Comparison of ENCODE assay signal across 2 cellular contexts in genomic region chr7:68103319-68103718, GRCh38.
TF ChIP-seq lines count a peak whose summit lies in the region.

No MANE protein-coding gene starts in this region.

TF ChIP-seq in HEK293, 187 proteins besides CTCF, POLR2A, EP300 and RAD21 (continued from another document):
- no peak for TF ChIP-seq BCL6B (tag by site-specific recombination; IDR thresholded peaks at IDR 0.05)

TF ChIP-seq in K562, 482 proteins besides CTCF, POLR2A, EP300 and RAD21 (continued from another document):
- TF ChIP-seq, protein P1, sequence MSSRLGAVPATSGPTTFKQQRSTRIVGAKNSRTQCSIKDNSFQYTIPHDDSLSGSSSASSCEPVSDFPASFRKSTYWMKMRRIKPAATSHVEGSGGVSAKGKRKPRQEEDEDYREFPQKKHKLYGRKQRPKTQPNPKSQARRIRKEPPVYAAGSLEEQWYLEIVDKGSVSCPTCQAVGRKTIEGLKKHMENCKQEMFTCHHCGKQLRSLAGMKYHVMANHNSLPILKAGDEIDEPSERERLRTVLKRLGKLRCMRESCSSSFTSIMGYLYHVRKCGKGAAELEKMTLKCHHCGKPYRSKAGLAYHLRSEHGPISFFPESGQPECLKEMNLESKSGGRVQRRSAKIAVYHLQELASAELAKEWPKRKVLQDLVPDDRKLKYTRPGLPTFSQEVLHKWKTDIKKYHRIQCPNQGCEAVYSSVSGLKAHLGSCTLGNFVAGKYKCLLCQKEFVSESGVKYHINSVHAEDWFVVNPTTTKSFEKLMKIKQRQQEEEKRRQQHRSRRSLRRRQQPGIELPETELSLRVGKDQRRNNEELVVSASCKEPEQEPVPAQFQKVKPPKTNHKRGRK (tag; IDR thresholded peaks at IDR 0.05): peak; percentile 82
- 0 out of 2 replicates have a peak, but pooled peaks have one; percentile 60 for TF ChIP-seq OTX1 (CRISPR knock-in tag; IDR thresholded peaks at IDR 0.05)
- no peak for TF ChIP-seq RUNX1 (IDR thresholded peaks at IDR 0.05; ENCODE audit: low read depth)
